In genomic region chr7:18995270-18995671, GRCh38 we compare ENCODE assay signal across 18 cellular contexts.
"Had no signal": no experiment of that assay in that cellular context is flagged by ENCODE, and none has a peak within 500 bp of the region (broad histone marks: within the 10 kb centered on the region; RNA-seq: fewer than 3 reads in every experiment).

No MANE protein-coding gene starts in this region.

- H3K4me1 ChIP-seq: heart right ventricle, lower lobe of right lung, thyroid gland had no signal

- DNase-seq: activated B cell treated with CpG ODN at 0.5 μM for 24 hours; activated CD4-positive, alpha-beta T cell treated with anti-CD3 and anti-CD28 coated beads for 36 hours; activated CD4-positive, alpha-beta T cell treated with anti-CD3 and anti-CD28 coated beads, Interleukin-2, amount 50 U/mL, for 4 hours; activated CD8-positive, alpha-beta memory T cell treated with anti-CD3 and anti-CD28 coated beads for 24 hours; activated CD8-positive, alpha-beta memory T cell treated with anti-CD3 and anti-CD28 coated beads, Interleukin-2, amount 50 U/mL, for 4 hours; activated T-cell treated with anti-CD3 and anti-CD28 coated beads, Interleukin-2, amount 50 U/mL, for 24 hours; central memory CD4-positive, alpha-beta T cell; dorsolateral prefrontal cortex; effector memory CD8-positive, alpha-beta T cell; heart right ventricle; lower lobe of right lung; naive B cell; sigmoid colon; stimulated activated CD4-positive, alpha-beta T cell treated with anti-CD3 and anti-CD28 coated beads, Interleukin-4, amount 100 ng/mL, for 1 hour; stimulated activated naive CD8-positive, alpha-beta T cell treated with anti-CD3 and anti-CD28 coated beads, Interleukin-15, Interleukin-2, amounts not matched to agents 100 U/mL and 50 U/mL, for 24 hours; substantia nigra; T-cell; thyroid gland had no signal

- H3K36me3 ChIP-seq: heart right ventricle, lower lobe of right lung, sigmoid colon, thyroid gland had no signal

- H3K27me3 ChIP-seq: dorsolateral prefrontal cortex, heart right ventricle, sigmoid colon, thyroid gland had no signal

- H3K4me3 ChIP-seq: heart right ventricle, lower lobe of right lung, sigmoid colon, thyroid gland had no signal

- H3K9me3 ChIP-seq: heart right ventricle, lower lobe of right lung, sigmoid colon, thyroid gland had no signal

- H3K27ac ChIP-seq: dorsolateral prefrontal cortex, heart right ventricle, lower lobe of right lung, sigmoid colon, thyroid gland had no signal
